2 cellular contexts compared by ENCODE assay signal in genomic region chr19:43505941-43506340, GRCh38.
TF ChIP-seq lines count a peak whose summit lies in the region.

No MANE protein-coding gene starts in this region.

TF ChIP-seq in HepG2, 621 proteins besides CTCF, POLR2A, EP300 and RAD21:
- no peak for TF ChIP-seq ZSCAN30 (CRISPR knock-in tag; IDR thresholded peaks at IDR 0.05)
- peak; percentile 45; the same call in 1 of the 2 replicates for TF ChIP-seq ZNF629 (CRISPR knock-in tag; conservative IDR thresholded peaks at IDR 0.05)
- no peak for TF ChIP-seq THAP11 (CRISPR knock-in tag; IDR thresholded peaks at IDR 0.05)
- TF ChIP-seq ZNF639 (CRISPR knock-in tag; conservative IDR thresholded peaks at IDR 0.05): no peak
- no peak for TF ChIP-seq ZBTB10 (CRISPR knock-in tag; IDR thresholded peaks at IDR 0.05; ENCODE audit: borderline replicate concordance)
- no peak for TF ChIP-seq NCOA1 (CRISPR knock-in tag; IDR thresholded peaks at IDR 0.05)
- no peak for TF ChIP-seq ZNF414 (CRISPR knock-in tag; IDR thresholded peaks at IDR 0.05)
- TF ChIP-seq ZNF609 (CRISPR knock-in tag; IDR thresholded peaks at IDR 0.05; ENCODE audit: borderline replicate concordance): no peak
- no peak for TF ChIP-seq MXD4 (CRISPR knock-in tag; IDR thresholded peaks at IDR 0.05)
- no peak for TF ChIP-seq FLYWCH1 (CRISPR knock-in tag; IDR thresholded peaks at IDR 0.05)
- TF ChIP-seq ZNF235 (CRISPR knock-in tag; IDR thresholded peaks at IDR 0.05; ENCODE audit: borderline replicate concordance): 0 out of 2 replicates have a peak, but pooled peaks have one; percentile 1

TF ChIP-seq in WTC11, 78 proteins besides CTCF, POLR2A, EP300 and RAD21:
- TF ChIP-seq ZNF416 (CRISPR knock-in tag; IDR thresholded peaks at IDR 0.05) (no peak), CREB1 (CRISPR knock-in tag; IDR thresholded peaks at IDR 0.05) (no peak), SOX15 (CRISPR knock-in tag; IDR thresholded peaks at IDR 0.05) (no peak), CREM (CRISPR knock-in tag; IDR thresholded peaks at IDR 0.05) (no peak), TEAD4 (CRISPR knock-in tag; IDR thresholded peaks at IDR 0.05) (no peak), FOXK1 (CRISPR knock-in tag; IDR thresholded peaks at IDR 0.05) (no peak), MAX (CRISPR knock-in tag; IDR thresholded peaks at IDR 0.05) (no peak)
- TF ChIP-seq, protein P1, sequence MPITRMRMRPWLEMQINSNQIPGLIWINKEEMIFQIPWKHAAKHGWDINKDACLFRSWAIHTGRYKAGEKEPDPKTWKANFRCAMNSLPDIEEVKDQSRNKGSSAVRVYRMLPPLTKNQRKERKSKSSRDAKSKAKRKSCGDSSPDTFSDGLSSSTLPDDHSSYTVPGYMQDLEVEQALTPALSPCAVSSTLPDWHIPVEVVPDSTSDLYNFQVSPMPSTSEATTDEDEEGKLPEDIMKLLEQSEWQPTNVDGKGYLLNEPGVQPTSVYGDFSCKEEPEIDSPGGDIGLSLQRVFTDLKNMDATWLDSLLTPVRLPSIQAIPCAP (CRISPR knock-in tag; IDR thresholded peaks at IDR 0.05): no peak
